Comparison of ENCODE assay signal across 1 cellular context in the genomic region with DNA sequence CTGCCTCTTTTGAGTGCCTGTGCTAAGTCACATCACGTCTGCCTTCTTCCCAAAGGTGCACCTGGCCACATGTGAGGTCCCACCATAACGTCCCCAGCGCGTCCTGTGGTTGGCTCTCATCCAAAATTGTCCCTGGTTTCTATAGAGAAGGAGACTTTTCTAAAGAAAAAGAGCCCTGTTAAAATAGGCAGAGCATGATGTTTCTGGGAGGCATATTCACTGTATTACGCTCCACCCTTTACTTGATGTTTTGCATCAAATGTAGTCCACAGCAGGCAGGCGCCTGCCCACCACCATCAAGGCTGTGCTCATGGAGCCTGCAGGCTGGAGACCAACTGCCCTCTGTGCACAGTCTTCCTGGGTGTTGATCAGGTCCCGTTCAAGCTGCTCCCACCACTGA.
TF ChIP-seq lines count a peak whose summit lies in the region.

No MANE protein-coding gene starts in this region.

TF ChIP-seq in K562, 482 proteins besides CTCF, POLR2A, EP300 and RAD21:
- TF ChIP-seq, protein P1, sequence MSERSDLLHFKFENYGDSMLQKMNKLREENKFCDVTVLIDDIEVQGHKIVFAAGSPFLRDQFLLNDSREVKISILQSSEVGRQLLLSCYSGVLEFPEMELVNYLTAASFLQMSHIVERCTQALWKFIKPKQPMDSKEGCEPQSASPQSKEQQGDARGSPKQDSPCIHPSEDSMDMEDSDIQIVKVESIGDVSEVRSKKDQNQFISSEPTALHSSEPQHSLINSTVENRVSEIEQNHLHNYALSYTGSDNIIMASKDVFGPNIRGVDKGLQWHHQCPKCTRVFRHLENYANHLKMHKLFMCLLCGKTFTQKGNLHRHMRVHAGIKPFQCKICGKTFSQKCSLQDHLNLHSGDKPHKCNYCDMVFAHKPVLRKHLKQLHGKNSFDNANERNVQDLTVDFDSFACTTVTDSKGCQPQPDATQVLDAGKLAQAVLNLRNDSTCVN (CRISPR knock-in tag; IDR thresholded peaks at IDR 0.05), result no peak
- no peak for TF ChIP-seq MECOM (CRISPR knock-in tag; IDR thresholded peaks at IDR 0.05)
- TF ChIP-seq, protein P2, sequence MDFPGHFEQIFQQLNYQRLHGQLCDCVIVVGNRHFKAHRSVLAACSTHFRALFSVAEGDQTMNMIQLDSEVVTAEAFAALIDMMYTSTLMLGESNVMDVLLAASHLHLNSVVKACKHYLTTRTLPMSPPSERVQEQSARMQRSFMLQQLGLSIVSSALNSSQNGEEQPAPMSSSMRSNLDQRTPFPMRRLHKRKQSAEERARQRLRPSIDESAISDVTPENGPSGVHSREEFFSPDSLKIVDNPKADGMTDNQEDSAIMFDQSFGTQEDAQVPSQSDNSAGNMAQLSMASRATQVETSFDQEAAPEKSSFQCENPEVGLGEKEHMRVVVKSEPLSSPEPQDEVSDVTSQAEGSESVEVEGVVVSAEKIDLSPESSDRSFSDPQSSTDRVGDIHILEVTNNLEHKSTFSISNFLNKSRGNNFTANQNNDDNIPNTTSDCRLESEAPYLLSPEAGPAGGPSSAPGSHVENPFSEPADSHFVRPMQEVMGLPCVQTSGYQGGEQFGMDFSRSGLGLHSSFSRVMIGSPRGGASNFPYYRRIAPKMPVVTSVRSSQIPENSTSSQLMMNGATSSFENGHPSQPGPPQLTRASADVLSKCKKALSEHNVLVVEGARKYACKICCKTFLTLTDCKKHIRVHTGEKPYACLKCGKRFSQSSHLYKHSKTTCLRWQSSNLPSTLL (IDR thresholded peaks at IDR 0.05), result no peak
- TF ChIP-seq ZNF174 (CRISPR knock-in tag; IDR thresholded peaks at IDR 0.05), result no peak
- TF ChIP-seq PTTG1 (tag; IDR thresholded peaks at IDR 0.05; ENCODE audit: low read depth), result no peak
- no peak for TF ChIP-seq FOXA1 (IDR thresholded peaks at IDR 0.05; ENCODE audit: borderline replicate concordance)
- TF ChIP-seq, protein P3, sequence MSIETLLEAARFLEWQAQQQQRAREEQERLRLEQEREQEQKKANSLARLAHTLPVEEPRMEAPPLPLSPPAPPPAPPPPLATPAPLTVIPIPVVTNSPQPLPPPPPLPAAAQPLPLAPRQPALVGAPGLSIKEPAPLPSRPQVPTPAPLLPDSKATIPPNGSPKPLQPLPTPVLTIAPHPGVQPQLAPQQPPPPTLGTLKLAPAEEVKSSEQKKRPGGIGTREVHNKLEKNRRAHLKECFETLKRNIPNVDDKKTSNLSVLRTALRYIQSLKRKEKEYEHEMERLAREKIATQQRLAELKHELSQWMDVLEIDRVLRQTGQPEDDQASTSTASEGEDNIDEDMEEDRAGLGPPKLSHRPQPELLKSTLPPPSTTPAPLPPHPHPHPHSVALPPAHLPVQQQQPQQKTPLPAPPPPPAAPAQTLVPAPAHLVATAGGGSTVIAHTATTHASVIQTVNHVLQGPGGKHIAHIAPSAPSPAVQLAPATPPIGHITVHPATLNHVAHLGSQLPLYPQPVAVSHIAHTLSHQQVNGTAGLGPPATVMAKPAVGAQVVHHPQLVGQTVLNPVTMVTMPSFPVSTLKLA (conservative IDR thresholded peaks at IDR 0.05), result no peak
- TF ChIP-seq, protein P4, sequence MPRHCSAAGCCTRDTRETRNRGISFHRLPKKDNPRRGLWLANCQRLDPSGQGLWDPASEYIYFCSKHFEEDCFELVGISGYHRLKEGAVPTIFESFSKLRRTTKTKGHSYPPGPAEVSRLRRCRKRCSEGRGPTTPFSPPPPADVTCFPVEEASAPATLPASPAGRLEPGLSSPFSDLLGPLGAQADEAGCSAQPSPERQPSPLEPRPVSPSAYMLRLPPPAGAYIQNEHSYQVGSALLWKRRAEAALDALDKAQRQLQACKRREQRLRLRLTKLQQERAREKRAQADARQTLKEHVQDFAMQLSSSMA (CRISPR knock-in tag; IDR thresholded peaks at IDR 0.05), result no peak
- TF ChIP-seq NFIC (IDR thresholded peaks at IDR 0.05), result peak; percentile 70
